ENCODE assay signal across 26 cellular contexts in the genomic region with DNA sequence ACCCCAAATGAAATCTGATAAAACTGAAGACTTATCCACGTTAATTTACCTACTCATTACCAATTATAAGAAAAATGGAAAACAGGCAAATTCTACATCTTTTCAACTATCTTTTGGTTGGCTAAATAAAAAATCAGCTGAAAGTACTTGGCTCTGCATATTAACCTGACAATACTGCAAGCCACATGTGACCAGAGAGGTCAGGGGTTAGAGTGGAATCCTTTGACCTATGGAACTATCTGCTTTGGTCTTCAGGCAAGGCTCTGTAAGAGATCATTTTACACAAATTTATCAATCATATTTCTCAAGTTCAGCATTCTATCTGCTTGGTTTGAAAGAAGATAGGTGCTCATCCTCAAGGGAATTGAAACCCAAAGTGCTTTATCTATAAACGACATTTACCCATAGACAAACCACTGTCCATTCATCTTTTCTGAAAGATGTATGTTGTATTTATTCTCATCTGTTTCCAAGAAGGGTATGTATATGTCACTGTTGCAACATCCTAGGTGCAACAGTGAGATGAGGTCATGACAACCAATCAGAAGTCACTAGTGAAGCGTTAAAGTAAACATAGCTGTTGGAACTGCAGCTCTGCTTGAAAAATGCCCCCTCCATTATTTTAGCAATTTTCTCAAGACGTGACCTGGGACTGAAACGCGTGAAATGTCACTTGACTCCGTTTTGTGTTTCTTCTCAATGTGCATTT.
DNase-seq lines count a peak whose midpoint lies in the region; ATAC-seq and TF ChIP-seq lines count a peak whose summit lies in the region.
"Had no signal": no experiment of that assay in that cellular context is flagged by ENCODE, and none has a peak within 500 bp of the region (broad histone marks: within the 10 kb centered on the region; RNA-seq: fewer than 3 reads in every experiment).

No MANE protein-coding gene starts in this region.

- H2AFZ ChIP-seq in DND-41 (ENCODE audit: low read depth, low read length): no peak overlapping the region

- H3K4me1 Mint-ChIP-seq in natural killer cell treated with Interleukin-12 subunit alpha and Interleukin-12 subunit beta and Interleukin-15 and Interleukin-18, amount 100 ng/mL, for 72 hours (ENCODE audit: low read depth in 2 of 2): peaks cover 22% of the 10 kb centered on the region in 2 donors
- peaks cover 16% of the 10 kb centered on the region for H3K4me1 Mint-ChIP-seq in CD8-positive, alpha-beta T cell (ENCODE audit: low read depth)

- TF ChIP-seq CTCF in DND-41 (IDR thresholded peaks at IDR 0.05; ENCODE audit: borderline replicate concordance, extremely low read depth, low read length, poor library complexity, severe bottlenecking): no peak
- TF ChIP-seq CTCF in CD8-positive, alpha-beta T cell (IDR thresholded peaks at IDR 0.05): no peak

- POLR2A ChIA-PET in CD8-positive, alpha-beta T cell (lab: Charles Lee): interaction anchor here (0.6 kb wide), 1 partner anchor 81 kb away, joined by 4 read pairs; no protein-coding TSS in a partner anchor

- H3K4me1 ChIP-seq in DND-41 (ENCODE audit: insufficient read depth, low read length) (peaks cover 17% of the 10 kb centered on the region), ectodermal cell (ENCODE audit: control insufficient read depth, insufficient read depth, low read length) (peaks cover 15% of the 10 kb centered on the region)
- H3K4me1 ChIP-seq in CD8-positive, alpha-beta T cell (ENCODE audit: insufficient read depth, low read length): no peaks in the 10 kb centered on the region

- H3K27ac ChIP-seq in DND-41 (ENCODE audit: low read length) (no peak overlapping the region), ectodermal cell (ENCODE audit: insufficient read depth, low read depth, low read length, poor library complexity, severe bottlenecking) (peak overlapping the region; percentile 66)
- no peak overlapping the region for H3K27ac ChIP-seq in CD8-positive, alpha-beta T cell (ENCODE audit: low read depth, low read length)
- H3K27ac ChIP-seq: upper lobe of left lung had no signal

- WGBS in ectodermal cell, 2 experiments: 92 to 94% methylated on average over 6 of the region's 7 CpGs

- H3K27me3 ChIP-seq in DND-41 (ENCODE audit: insufficient read depth, low read length, poor library complexity) (no peaks in the 10 kb centered on the region), ectodermal cell (ENCODE audit: control insufficient read depth, insufficient read depth, low read length, poor library complexity, severe bottlenecking) (no peaks in the 10 kb centered on the region)
- H3K27me3 ChIP-seq in CD8-positive, alpha-beta T cell (ENCODE audit: insufficient read depth, low read length): no peaks in the 10 kb centered on the region
- H3K27me3 ChIP-seq: upper lobe of left lung had no signal

- ATAC-seq in DND-41 (ENCODE audit: insufficient read depth, low read depth) (no peak), GM18907 (IDR thresholded peaks at IDR 0.05; ENCODE audit: unreplicated experiment) (no peak), HG02852 (IDR thresholded peaks at IDR 0.05; ENCODE audit: unreplicated experiment) (no peak)
- ATAC-seq in natural killer cell treated with Interleukin-12 subunit alpha and Interleukin-12 subunit beta and Interleukin-15 and Interleukin-18, amount 100 ng/mL, for 72 hours: no peak
- ATAC-seq in CD8-positive, alpha-beta T cell: no peak
- ATAC-seq: activated CD4-positive, CD25-positive, alpha-beta regulatory T cell treated with anti-CD3 and anti-CD28 coated beads, Interleukin-2, amount 50 U/mL, for 24 hours; activated CD8-positive, alpha-beta T cell treated with anti-CD3 and anti-CD28 coated beads for 36 hours; right cardiac atrium; T-helper 17 cell had no signal

- no peaks in the 10 kb centered on the region for H3K79me2 ChIP-seq in DND-41 (ENCODE audit: insufficient read depth, low read length)

- CTCF ChIA-PET in CD8-positive, alpha-beta T cell (lab: Charles Lee): no interaction called here

- H3K4me3 ChIP-seq in DND-41 (ENCODE audit: low read depth in 1 of 2, low read length in 2 of 2): no peak overlapping the region
- no peak overlapping the region for H3K4me3 ChIP-seq in ectodermal cell (ENCODE audit: insufficient read depth, low read depth, low read length)
- H3K4me3 ChIP-seq in CD8-positive, alpha-beta T cell (ENCODE audit: low read depth, low read length): no peak overlapping the region
- H3K4me3 ChIP-seq: upper lobe of left lung had no signal

- H3K36me3 Mint-ChIP-seq in natural killer cell treated with Interleukin-12 subunit alpha and Interleukin-12 subunit beta and Interleukin-15 and Interleukin-18, amount 100 ng/mL, for 72 hours: no peaks in the 10 kb centered on the region
- peaks cover 4% of the 10 kb centered on the region for H3K36me3 Mint-ChIP-seq in CD8-positive, alpha-beta T cell

- H3K4me2 ChIP-seq in DND-41 (ENCODE audit: insufficient read depth, low read length): peak overlapping the region; percentile 62; the same call in 1 of the 2 replicates

- H3K36me3 ChIP-seq in DND-41 (ENCODE audit: insufficient read depth, low read length) (no peaks in the 10 kb centered on the region), ectodermal cell (ENCODE audit: control insufficient read depth, insufficient read depth, low read length) (no peaks in the 10 kb centered on the region)
- H3K36me3 ChIP-seq in CD8-positive, alpha-beta T cell (ENCODE audit: insufficient read depth, low read length): no peaks in the 10 kb centered on the region
- H3K36me3 ChIP-seq: upper lobe of left lung had no signal

- intact Hi-C loops in CD8-positive, alpha-beta T cell (cut with DNase I, micrococcal nuclease): loop anchor here in 1 of 2 experiments (10.0 kb wide), 1 partner anchor 219 kb away; no protein-coding TSS in a partner anchor

- no peaks in the 10 kb centered on the region for H3K9me3 ChIP-seq in DND-41 (ENCODE audit: insufficient read depth, low read length, severe bottlenecking)
- H3K9me3 ChIP-seq in ectodermal cell (ENCODE audit: control insufficient read depth, low read length): no peaks in the 10 kb centered on the region
- no peaks in the 10 kb centered on the region for H3K9me3 ChIP-seq in CD8-positive, alpha-beta T cell (ENCODE audit: low read length)
- H3K9me3 ChIP-seq: upper lobe of left lung had no signal

- peak overlapping the region; percentile 77 for H3K4me3 Mint-ChIP-seq in natural killer cell treated with Interleukin-12 subunit alpha and Interleukin-12 subunit beta and Interleukin-15 and Interleukin-18, amount 100 ng/mL, for 72 hours
- H3K4me3 Mint-ChIP-seq in CD8-positive, alpha-beta T cell: no peak overlapping the region

- no peaks in the 10 kb centered on the region for H3K27me3 Mint-ChIP-seq in natural killer cell treated with Interleukin-12 subunit alpha and Interleukin-12 subunit beta and Interleukin-15 and Interleukin-18, amount 100 ng/mL, for 72 hours
- no peaks in the 10 kb centered on the region for H3K27me3 Mint-ChIP-seq in CD8-positive, alpha-beta T cell (ENCODE audit: low read depth)
- H3K27me3 Mint-ChIP-seq: activated CD8-positive, alpha-beta T cell treated with anti-CD3 and anti-CD28 coated beads for 36 hours; T-helper 17 cell had no signal

- H3K9me3 Mint-ChIP-seq in natural killer cell treated with Interleukin-12 subunit alpha and Interleukin-12 subunit beta and Interleukin-15 and Interleukin-18, amount 100 ng/mL, for 72 hours: no peaks in the 10 kb centered on the region
- H3K9me3 Mint-ChIP-seq in CD8-positive, alpha-beta T cell: no peaks in the 10 kb centered on the region
- H3K9me3 Mint-ChIP-seq: activated CD8-positive, alpha-beta T cell treated with anti-CD3 and anti-CD28 coated beads for 36 hours; nephron had no signal

- peak overlapping the region; percentile 27 to 64 for H3K27ac Mint-ChIP-seq in natural killer cell treated with Interleukin-12 subunit alpha and Interleukin-12 subunit beta and Interleukin-15 and Interleukin-18, amount 100 ng/mL, for 72 hours
- H3K27ac Mint-ChIP-seq in CD8-positive, alpha-beta T cell: no peak overlapping the region
- H3K27ac Mint-ChIP-seq: activated CD8-positive, alpha-beta T cell treated with anti-CD3 and anti-CD28 coated beads for 36 hours; T-helper 17 cell had no signal

- H3K9ac ChIP-seq in DND-41 (ENCODE audit: low read depth, low read length): no peak overlapping the region

- DNase-seq in DND-41 (no peak), NCI-H2227 (lab: John Stamatoyannopoulos, UW; ENCODE audit: unreplicated experiment) (peak; percentile 66), NCI-H1930 (lab: John Stamatoyannopoulos, UW) (no peak)
- DNase-seq in natural killer cell treated with Interleukin-12 subunit alpha and Interleukin-12 subunit beta and Interleukin-15 and Interleukin-18, amount 100 ng/mL, for 72 hours (ENCODE audit: low spot score): no peak
- no peak for DNase-seq in CD8-positive, alpha-beta T cell
- DNase-seq: activated CD8-positive, alpha-beta T cell treated with anti-CD3 and anti-CD28 coated beads for 36 hours; activated effector memory CD4-positive, alpha-beta T cell treated with anti-CD3 and anti-CD28 coated beads, Interleukin-2, amount 50 U/mL, for 16 hours; cerebellar nuclear complex; DMS79; GF-D8; islet precursor cell; Kasumi-1; midbrain; NCI-H146; NCI-H524; right cardiac atrium; stimulated activated CD4-positive, alpha-beta T cell treated with anti-CD3 and anti-CD28 coated beads, Interleukin-12 subunit alpha, Interleukin-12 subunit beta, amount 100 ng/mL, for 4 hours; stimulated activated CD4-positive, alpha-beta T cell treated with anti-CD3 and anti-CD28 coated beads, Interleukin-4, amount 100 ng/mL, for 1 hour; substantia nigra; T-helper 17 cell; upper lobe of left lung had no signal

- H4K20me1 ChIP-seq in DND-41 (ENCODE audit: insufficient read depth, low read length): no peaks in the 10 kb centered on the region
